In genomic region chr2:40034801-40035200, GRCh38 we compare ENCODE assay signal across 1 cellular context.
TF ChIP-seq lines count a peak whose summit lies in the region.

No MANE protein-coding gene starts in this region.

TF ChIP-seq in IMR-90, 13 proteins besides CTCF, POLR2A, EP300 and RAD21 (continued from another document):
- TF ChIP-seq ELK1 (IDR thresholded peaks at IDR 0.05; ENCODE audit: borderline replicate concordance, low read depth, low read length) (no peak), MXI1 (IDR thresholded peaks at IDR 0.05; ENCODE audit: borderline replicate concordance, low read depth, low read length) (no peak), CHD1 (IDR thresholded peaks at IDR 0.05; ENCODE audit: low read depth, low read length) (no peak), MAZ (IDR thresholded peaks at IDR 0.05; ENCODE audit: borderline replicate concordance, low read depth, low read length) (no peak), CEBPB (IDR thresholded peaks at IDR 0.05; ENCODE audit: low read depth, low read length) (no peak)
- TF ChIP-seq, protein P1, sequence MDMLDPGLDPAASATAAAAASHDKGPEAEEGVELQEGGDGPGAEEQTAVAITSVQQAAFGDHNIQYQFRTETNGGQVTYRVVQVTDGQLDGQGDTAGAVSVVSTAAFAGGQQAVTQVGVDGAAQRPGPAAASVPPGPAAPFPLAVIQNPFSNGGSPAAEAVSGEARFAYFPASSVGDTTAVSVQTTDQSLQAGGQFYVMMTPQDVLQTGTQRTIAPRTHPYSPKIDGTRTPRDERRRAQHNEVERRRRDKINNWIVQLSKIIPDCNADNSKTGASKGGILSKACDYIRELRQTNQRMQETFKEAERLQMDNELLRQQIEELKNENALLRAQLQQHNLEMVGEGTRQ (IDR thresholded peaks at IDR 0.05; ENCODE audit: low read depth, low read length), result no peak
